In genomic region chr17:1515640-1516402, GRCh38 we compare ENCODE assay signal across 8 cellular contexts. TPM values are rescaled to one million over a fixed set of nuclear protein-coding genes. Genes with fewer than 3 reads are reported as not detected.
DNase-seq lines count a peak whose midpoint lies in the region; ATAC-seq, FAIRE-seq and TF ChIP-seq lines count a peak whose summit lies in the region.

No MANE protein-coding gene starts in this region.

- peak overlapping the region; percentile 91 for H3K27ac Mint-ChIP-seq in nephron progenitor cell

- peaks cover 36% of the 10 kb centered on the region for H3F3A ChIP-seq in PC-9 (ENCODE audit: insufficient read depth, low read depth)

- peak; percentile 42 for DNase-seq in NCI-H1436 (lab: John Stamatoyannopoulos, UW)
- DNase-seq in NCI-H1436 treated with DMSO at 0.1 percent for 48 hours (lab: John Stamatoyannopoulos, UW), result no peak
- DNase-seq in PC-9, result peak; percentile 72 to 76
- peak; percentile 40 for DNase-seq in activated effector memory CD4-positive, alpha-beta T cell treated with Interleukin-2 at 50 U/mL for 16 hours
- peak; percentile 79 for DNase-seq in fibroblast of the conjunctiva (ENCODE audit: low read depth)
- DNase-seq in nephron progenitor cell, result peak; percentile 44
- peak; percentile 34 for DNase-seq in urothelium cell line (ENCODE audit: low spot score)

- H3K4me3 Mint-ChIP-seq in nephron progenitor cell, result peak overlapping the region; percentile 89

- CTCF ChIA-PET in PC-9 (lab: Charles Lee), result interaction anchor here (0.5 to 3.2 kb wide), 14 partner anchors 24 to 458 kb away, joined by 3 to 32 read pairs (median 4); partner anchors contain the start of gene CRK

- H3K27ac ChIP-seq in PC-9, result peak overlapping the region; percentile 40

- H3K4me2 ChIP-seq in PC-9, result peak overlapping the region; percentile 95

- H3K9me3 ChIP-seq in PC-9 (ENCODE audit: insufficient read depth, low read depth), result no peaks in the 10 kb centered on the region

- no peaks in the 10 kb centered on the region for H3K9me2 ChIP-seq in PC-9 (ENCODE audit: insufficient read depth)

- H3K27me3 Mint-ChIP-seq in nephron progenitor cell (ENCODE audit: low read depth, poor library complexity), result no peaks in the 10 kb centered on the region

- peaks cover 32% of the 10 kb centered on the region for H3K79me2 ChIP-seq in PC-9 (ENCODE audit: low read depth)

- POLR2A ChIA-PET in PC-9 (lab: Charles Lee; ENCODE audit: unreplicated experiment), result interaction anchor here (0.6 to 1.1 kb wide), 6 partner anchors 18 to 133 kb away, joined by 3 to 5 read pairs (median 4); no protein-coding TSS in a partner anchor

- no peaks in the 10 kb centered on the region for H3K27me3 ChIP-seq in PC-9 (ENCODE audit: insufficient read depth, low read depth)

- ATAC-seq in HG03342 (IDR thresholded peaks at IDR 0.05; ENCODE audit: unreplicated experiment), result peak; percentile 15

- H4K20me1 ChIP-seq in PC-9 (ENCODE audit: insufficient read depth), result peaks cover 8% of the 10 kb centered on the region; the same call in 1 of the 2 replicates

- H3K9me3 Mint-ChIP-seq in nephron progenitor cell, result no peaks in the 10 kb centered on the region

- BruUV-seq in PC-9 (replicated peaks; lab: Mats Ljungman, UMichigan), result TSS peak; percentile 54

- peak overlapping the region; percentile 72 for H3K4me3 ChIP-seq in PC-9

- peaks cover 12% of the 10 kb centered on the region for H3K36me3 Mint-ChIP-seq in nephron progenitor cell (ENCODE audit: low read depth)

- no peaks in the 10 kb centered on the region; the same call in 1 of the 2 replicates for H3K36me3 ChIP-seq in PC-9 (ENCODE audit: low read depth)

- H2AFZ ChIP-seq in PC-9, result peak overlapping the region; percentile 79

- peaks cover 13% of the 10 kb centered on the region for H3K4me1 ChIP-seq in PC-9 (replicated peaks; ENCODE audit: insufficient read depth)

- peak; percentile 81 for TF ChIP-seq CTCF in PC-9 (conservative IDR thresholded peaks at IDR 0.05)
- peak; percentile 54 for TF ChIP-seq CTCF in nephron progenitor cell (IDR thresholded peaks at IDR 0.05)

- no peak for FAIRE-seq in urothelium cell line (lab: Jason Lieb, UNC)

- peaks cover 49% of the 10 kb centered on the region for H3K4me1 Mint-ChIP-seq in nephron progenitor cell

- intact Hi-C loops in PC-9 (cut with micrococcal nuclease; ENCODE audit: unreplicated experiment), result loop anchor here (1.0 to 5.0 kb wide), 6 partner anchors 27 to 259 kb away; partner anchors contain the start of gene CRK

RNA-seq across cellular contexts. Expression of gene INPP5K, which starts 0.6 kb away (rescaled TPM):
- total RNA-seq in PC-9 (2021), result 41.9 and 42.9 TPM in 2 replicates

RNA-seq across cellular contexts. Expression of gene MYO1C, which starts 23.3 kb away (rescaled TPM):
- 237 and 261 TPM in 2 replicates for total RNA-seq in PC-9 (2021)

RNA-seq across cellular contexts. Expression of gene PITPNA, which starts 46.8 kb away (rescaled TPM):
- total RNA-seq in PC-9 (2021), result 80.3 and 87.4 TPM in 2 replicates

RNA-seq across cellular contexts. Expression of gene CRK, which starts 59.8 kb away (rescaled TPM):
- total RNA-seq in PC-9 (2021), result 57.1 and 57.9 TPM in 2 replicates
